16 cellular contexts compared by ENCODE assay signal in the genomic region with DNA sequence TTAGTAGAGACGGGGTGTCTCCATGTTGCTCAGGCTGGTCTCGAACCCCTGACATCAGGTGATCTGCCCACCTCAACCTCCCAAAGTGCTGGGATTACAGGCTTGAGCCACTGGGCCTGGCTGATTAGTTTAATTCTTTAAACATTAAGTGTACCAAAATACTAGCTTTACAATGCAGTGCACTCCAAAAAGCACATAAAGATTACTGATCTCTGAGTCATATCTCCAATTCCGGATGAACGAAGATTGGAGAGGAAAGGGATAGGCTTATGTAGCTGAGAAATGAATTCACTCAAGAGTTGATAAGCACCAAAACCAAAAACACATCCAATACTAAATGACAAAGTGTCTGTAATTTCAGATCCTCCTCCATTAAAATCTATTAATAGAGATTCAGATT. TPM values are rescaled to one million over a fixed set of nuclear protein-coding genes. Genes with fewer than 3 reads are reported as not detected.
DNase-seq lines count a peak whose midpoint lies in the region; TF ChIP-seq lines count a peak whose summit lies in the region.
"Had no signal": no experiment of that assay in that cellular context is flagged by ENCODE, and none has a peak within 500 bp of the region (broad histone marks: within the 10 kb centered on the region; RNA-seq: fewer than 3 reads in every experiment).

No MANE protein-coding gene starts in this region.

- TF ChIP-seq CTCF in esophagus muscularis mucosa (IDR thresholded peaks at IDR 0.05), result no peak

- 87% methylated on average over 4 of the region's 4 CpGs for WGBS in esophagus muscularis mucosa

- H3K4me3 ChIP-seq in esophagus muscularis mucosa, result no peak overlapping the region
- H3K4me3 ChIP-seq: esophagus squamous epithelium, HAP-1 had no signal

- DNase-seq in DMS79 (lab: John Stamatoyannopoulos, UW) (peak; percentile 47), M059J (ENCODE audit: low read depth) (peak; percentile 68), amniotic epithelial cell (ENCODE audit: low read depth) (peak; percentile 33), glomerular visceral epithelial cell (ENCODE audit: extremely low spot score) (peak; percentile 27), DMS 273 treated with DMSO at 0.1 percent for 48 hours (lab: John Stamatoyannopoulos, UW) (no peak), hepatic stellate cell (ENCODE audit: low spot score) (no peak), cardiac septum (ENCODE audit: low spot score) (no peak), esophagus muscularis mucosa (ENCODE audit: extremely low spot score) (no peak)
- DNase-seq: activated CD8-positive, alpha-beta memory T cell treated with anti-CD3 and anti-CD28 coated beads for 24 hours; activated naive CD4-positive, alpha-beta T cell; AML-193; esophagus squamous epithelium; NCI-H1105 treated with DMSO at 0.1 percent for 48 hours; NCI-H510A treated with DMSO at 0.1 percent for 48 hours; stimulated activated CD4-positive, alpha-beta T cell treated with anti-CD3 and anti-CD28 coated beads, Interleukin-4, amount 100 ng/mL, for 1 hour had no signal

- no peak overlapping the region for H3K27ac ChIP-seq in esophagus muscularis mucosa (replicated peaks in 1 of 4)
- H3K27ac ChIP-seq: esophagus squamous epithelium had no signal

- no peak for TF ChIP-seq POLR2A in esophagus muscularis mucosa (IDR thresholded peaks at IDR 0.05; ENCODE audit: low read depth)

- peaks cover 8 to 19% (median 16%) of the 10 kb centered on the region in 4 donors for H3K4me1 ChIP-seq in esophagus muscularis mucosa

- TF ChIP-seq EP300 in esophagus muscularis mucosa (IDR thresholded peaks at IDR 0.05), result no peak

- no peaks in the 10 kb centered on the region for H3K27me3 ChIP-seq in esophagus muscularis mucosa
- H3K27me3 ChIP-seq: esophagus squamous epithelium had no signal

- intact Hi-C loops in cardiac septum (cut with DNase I), result no loop called here
- intact Hi-C loops in esophagus muscularis mucosa (cut with DNase I), result no loop called here

- no peaks in the 10 kb centered on the region for H3K9me3 ChIP-seq in esophagus muscularis mucosa
- H3K9me3 ChIP-seq: esophagus squamous epithelium, HAP-1 had no signal

- H3K36me3 ChIP-seq in esophagus muscularis mucosa, result no peaks in the 10 kb centered on the region
- H3K36me3 ChIP-seq: esophagus squamous epithelium, HAP-1 had no signal

RNA-seq across cellular contexts. Expression of a gene that starts 15.1 kb away (rescaled TPM):
- 14.3 and 28.3 TPM in 2 replicates for total RNA-seq in M059J (2014; rRNA removed; shearing (Covaris generic))
- total RNA-seq in cardiac septum (2.9 TPM), esophagus muscularis mucosa (1 to 10 TPM; 4.3 to 9.6 (median 5.4) TPM)

Comparison
In these comparisons a context has a peak if more than half of its experiments do, and no peak if none do; other contexts are left out.
1. DNase-seq: peak in DMS79 (single experiment), M059J (single experiment), amniotic epithelial cell (single experiment) and glomerular visceral epithelial cell (single experiment); none in DMS 273 treated with DMSO at 0.1 percent for 48 hours (single experiment), hepatic stellate cell (single experiment), cardiac septum (single experiment) and esophagus muscularis mucosa (single experiment).